12 cellular contexts compared by ENCODE assay signal in genomic region chr13:111505175-111505777, GRCh38.
DNase-seq lines count a peak whose midpoint lies in the region; ATAC-seq, FAIRE-seq and TF ChIP-seq lines count a peak whose summit lies in the region.
"Had no signal": no experiment of that assay in that cellular context is flagged by ENCODE, and none has a peak within 500 bp of the region (broad histone marks: within the 10 kb centered on the region; RNA-seq: fewer than 3 reads in every experiment).

No MANE protein-coding gene starts in this region.

- peak in 2 of 3 experiments; percentile 98 to 100; a peak in 3 of 4 replicates for TF ChIP-seq CTCF in H1 (IDR thresholded peaks at IDR 0.05; ENCODE audit: control extremely low read depth in 1 of 3, insufficient read depth in 1 of 3, low read depth in 1 of 3, low read length in 3 of 3)
- no peak for TF ChIP-seq CTCF in MM.1S (IDR thresholded peaks at IDR 0.05; ENCODE audit: low read length)

- no peak overlapping the region for H2AK5ac ChIP-seq in H1 (ENCODE audit: low read depth, low read length)

- H3K4me3 ChIP-seq in H1 (ENCODE audit: extremely low read depth in 1 of 4, insufficient read depth in 2 of 4, low read depth in 3 of 4, low read length in 4 of 4): no peak overlapping the region
- H3K4me3 ChIP-seq in MM.1S (ENCODE audit: low read length): no peak overlapping the region

- H3K23ac ChIP-seq in H1 (ENCODE audit: insufficient read length): no peak overlapping the region

- peaks cover 14 to 20% of the 10 kb centered on the region in 2 experiments for H3K9me3 ChIP-seq in H1 (ENCODE audit: insufficient read depth in 2 of 2, low read depth in 1 of 2, low read length in 1 of 2)
- H3K9me3 ChIP-seq in MM.1S (replicated peaks; ENCODE audit: insufficient read depth, low read length): no peaks in the 10 kb centered on the region

- TF ChIP-seq POLR2A in H1 (IDR thresholded peaks at IDR 0.05; ENCODE audit: control extremely low read depth in 1 of 2, low read depth in 2 of 2, low read length in 2 of 2): no peak

- H3K4me2 ChIP-seq in H1 (ENCODE audit: insufficient read depth in 1 of 2, low read depth in 2 of 2, low read length in 2 of 2) (no peak overlapping the region), MM.1S (ENCODE audit: low read depth, low read length) (no peak overlapping the region)

- CTCF ChIA-PET in H1 (lab: Charles Lee; ENCODE audit: partially characterized antibody): interaction anchor here (0.6 to 5.2 kb wide), 37 partner anchors 8 to 975 kb away, joined by 3 to 47 read pairs (median 5); no protein-coding TSS in a partner anchor

- no peak overlapping the region; the same call in 1 of the 2 replicates for H4K8ac ChIP-seq in H1 (ENCODE audit: extremely low read depth, insufficient read depth, low read length)

- 62% methylated on average over 17 of the region's 20 CpGs; no CpG with 5 or more reads in 1 of the 2 experiments for WGBS in H1 (ENCODE audit: extremely low coverage in 1 of 2, insufficient coverage in 1 of 2, insufficient read length in 1 of 2, insufficient replicate concordance in 2 of 2, low coverage in 1 of 2, low lambda C conversion rate in 2 of 2, missing lambda C conversion rate in 1 of 2), 2 experiments

- no peaks in the 10 kb centered on the region for H3K36me3 Mint-ChIP-seq in stimulated activated effector memory CD8-positive, alpha-beta T cell treated with anti-CD3 and anti-CD28 coated beads, Interleukin-12 subunit alpha, Interleukin-12 subunit beta, amount 100 ng/mL, for 72 hours

- no peak overlapping the region for H3K27ac ChIP-seq in H1 (ENCODE audit: low read depth, low read length)
- H3K27ac ChIP-seq in MM.1S (ENCODE audit: low read length): no peak overlapping the region

- H3K9me3 Mint-ChIP-seq in stimulated activated effector memory CD8-positive, alpha-beta T cell treated with anti-CD3 and anti-CD28 coated beads, Interleukin-12 subunit alpha, Interleukin-12 subunit beta, amount 100 ng/mL, for 72 hours: no peaks in the 10 kb centered on the region

- no peak overlapping the region for H3K56ac ChIP-seq in H1 (replicated peaks; ENCODE audit: insufficient read length, low read depth, low read length)

- H4K20me1 ChIP-seq in H1 (replicated peaks in 1 of 2; ENCODE audit: control insufficient read depth in 1 of 2, insufficient read depth in 2 of 2, low read length in 2 of 2) (no peaks in the 10 kb centered on the region), MM.1S (ENCODE audit: insufficient read depth, low read length) (no peaks in the 10 kb centered on the region)

- no peak overlapping the region for H3K27ac Mint-ChIP-seq in stimulated activated effector memory CD8-positive, alpha-beta T cell treated with anti-CD3 and anti-CD28 coated beads, Interleukin-12 subunit alpha, Interleukin-12 subunit beta, amount 100 ng/mL, for 72 hours

- H3K36me3 ChIP-seq in H1 (ENCODE audit: control insufficient read depth in 2 of 4, insufficient read depth in 4 of 4, low read length in 3 of 4) (no peaks in the 10 kb centered on the region), MM.1S (replicated peaks; ENCODE audit: insufficient read depth, low read length) (no peaks in the 10 kb centered on the region)

- H3K23me2 ChIP-seq in H1 (ENCODE audit: low read depth, low read length): no peaks in the 10 kb centered on the region

- POLR2A ChIA-PET in H1 (lab: Charles Lee; ENCODE audit: partially characterized antibody): no interaction called here

- FAIRE-seq in H1 (lab: Jason Lieb, UNC): peak; percentile 94
- FAIRE-seq: endothelial cell of umbilical vein had no signal

- TF ChIP-seq EP300 in H1 (IDR thresholded peaks at IDR 0.05; ENCODE audit: borderline replicate concordance in 1 of 2, low read depth in 2 of 2, low read length in 2 of 2): no peak

- H4K5ac ChIP-seq in H1 (ENCODE audit: insufficient read length, low read depth, low read length): no peak overlapping the region

- H3K27me3 ChIP-seq in H1 (replicated peaks in 1 of 4; ENCODE audit: control insufficient read depth in 3 of 4, extremely low read depth in 1 of 4, insufficient read depth in 3 of 4, low read length in 3 of 4): no peaks in the 10 kb centered on the region
- H3K27me3 ChIP-seq in MM.1S (replicated peaks; ENCODE audit: insufficient read depth, low read length): no peaks in the 10 kb centered on the region

- no peak overlapping the region for H2BK20ac ChIP-seq in H1 (ENCODE audit: low read length)

- DNase-seq in activated effector memory CD4-positive, alpha-beta T cell treated with anti-CD3 and anti-CD28 coated beads, Interleukin-2, amount 50 U/mL, for 16 hours: peak; percentile 33
- no peak for DNase-seq in activated effector memory CD4-positive, alpha-beta T cell treated with Interleukin-2 at 50 U/mL for 16 hours
- DNase-seq in NCI-H1694 treated with DMSO at 0.1 percent for 48 hours (lab: John Stamatoyannopoulos, UW) (peak; percentile 40), H1 (ENCODE audit: low read depth in 1 of 2, low spot score in 2 of 2) (peak; percentile 59 to 77), MM.1S (no peak), Kasumi-1 (lab: John Stamatoyannopoulos, UW) (no peak), NCI-H2081 (lab: John Stamatoyannopoulos, UW) (no peak)
- DNase-seq in stimulated activated effector memory CD8-positive, alpha-beta T cell treated with anti-CD3 and anti-CD28 coated beads, Interleukin-12 subunit alpha, Interleukin-12 subunit beta, amount 100 ng/mL, for 72 hours (ENCODE audit: low spot score in 2 of 2): no peak
- DNase-seq: activated CD8-positive, alpha-beta memory T cell treated with anti-CD3 and anti-CD28 coated beads for 24 hours; amniotic stem cell; NCI-H226 had no signal

- H2AFZ ChIP-seq in H1 (ENCODE audit: low read length): no peak overlapping the region
- H2AFZ ChIP-seq in MM.1S (ENCODE audit: low read length): no peak overlapping the region

- H3F3A ChIP-seq in MM.1S (ENCODE audit: insufficient read depth, low read length): no peaks in the 10 kb centered on the region

- H3K9ac ChIP-seq in H1 (replicated peaks in 1 of 4; ENCODE audit: extremely low read depth in 1 of 4, low read depth in 3 of 4, low read length in 3 of 4) (no peak overlapping the region), MM.1S (ENCODE audit: low read length) (no peak overlapping the region)

- no peaks in the 10 kb centered on the region for H3K4me1 Mint-ChIP-seq in stimulated activated effector memory CD8-positive, alpha-beta T cell treated with anti-CD3 and anti-CD28 coated beads, Interleukin-12 subunit alpha, Interleukin-12 subunit beta, amount 100 ng/mL, for 72 hours

- H3K18ac ChIP-seq in H1 (ENCODE audit: extremely low read depth, low read length): no peak overlapping the region

- no peak overlapping the region for H3K4me3 Mint-ChIP-seq in stimulated activated effector memory CD8-positive, alpha-beta T cell treated with anti-CD3 and anti-CD28 coated beads, Interleukin-12 subunit alpha, Interleukin-12 subunit beta, amount 100 ng/mL, for 72 hours

- H3K9me2 ChIP-seq in MM.1S (replicated peaks; ENCODE audit: insufficient read depth, low read length): no peaks in the 10 kb centered on the region

- no peaks in the 10 kb centered on the region for H3K79me1 ChIP-seq in H1 (ENCODE audit: low read depth, low read length)

- no peaks in the 10 kb centered on the region for H3K79me2 ChIP-seq in H1 (ENCODE audit: control insufficient read depth in 1 of 2, insufficient read depth in 2 of 2, low read length in 2 of 2)
- H3K79me2 ChIP-seq in MM.1S (ENCODE audit: low read length): peaks cover 11% of the 10 kb centered on the region

- peak; percentile 93 to 95 for TF ChIP-seq RAD21 in H1 (IDR thresholded peaks at IDR 0.05 in 1 of 2, conservative IDR thresholded peaks at IDR 0.05 in 1 of 2; ENCODE audit: low read depth in 2 of 2, low read length in 2 of 2)

- H3K4ac ChIP-seq in H1 (replicated peaks; ENCODE audit: insufficient read length, low read depth, low read length): no peak overlapping the region

- no peak overlapping the region for H3K14ac ChIP-seq in H1 (ENCODE audit: insufficient read length)

- H2BK12ac ChIP-seq in H1 (ENCODE audit: low read depth, low read length): no peak overlapping the region

- peak; percentile 19 for ATAC-seq in stimulated activated effector memory CD8-positive, alpha-beta T cell treated with anti-CD3 and anti-CD28 coated beads, Interleukin-12 subunit alpha, Interleukin-12 subunit beta, amount 100 ng/mL, for 72 hours

- no peak overlapping the region for H2BK120ac ChIP-seq in H1 (replicated peaks; ENCODE audit: low read depth, low read length)

- no peak overlapping the region for H2BK15ac ChIP-seq in H1 (ENCODE audit: low read length)

- no peak overlapping the region for H4K91ac ChIP-seq in H1 (replicated peaks; ENCODE audit: insufficient read length, low read length)

- H3K4me1 ChIP-seq in H1 (replicated peaks in 1 of 4; ENCODE audit: control insufficient read depth in 3 of 4, insufficient read depth in 4 of 4, low read length in 3 of 4) (no peaks in the 10 kb centered on the region), MM.1S (ENCODE audit: low read length) (no peaks in the 10 kb centered on the region)

- H2BK5ac ChIP-seq in H1 (ENCODE audit: low read depth, low read length): no peak overlapping the region

TF ChIP-seq in H1, 55 proteins besides CTCF, POLR2A, EP300 and RAD21:
- TF ChIP-seq RFX5 (IDR thresholded peaks at IDR 0.05; ENCODE audit: borderline replicate concordance, low read depth, low read length) (no peak), GABPA (IDR thresholded peaks at IDR 0.05; ENCODE audit: borderline replicate concordance, insufficient read depth, low read length) (0 out of 2 replicates have a peak, but pooled peaks have one; percentile 21), PHF8 (conservative IDR thresholded peaks at IDR 0.05; ENCODE audit: low read depth, low read length) (no peak), GTF2F1 (IDR thresholded peaks at IDR 0.05; ENCODE audit: borderline replicate concordance, low read depth, low read length) (no peak), MAX (IDR thresholded peaks at IDR 0.05) (peak; percentile 37; the same call in 1 of the 2 replicates), HDAC2 (IDR thresholded peaks at IDR 0.05; ENCODE audit: borderline replicate concordance in 1 of 2, low read depth in 2 of 2, low read length in 2 of 2) (no peak), SRF (IDR thresholded peaks at IDR 0.05; ENCODE audit: low read depth, low read length) (no peak), JUN (IDR thresholded peaks at IDR 0.05; ENCODE audit: low read depth, low read length) (no peak), NRF1 (IDR thresholded peaks at IDR 0.05; ENCODE audit: low read depth, low read length) (no peak)

Comparison
In these comparisons a context has a peak if more than half of its experiments do, and no peak if none do; other contexts are left out.
1. DNase-seq: peak in activated effector memory CD4-positive, alpha-beta T cell treated with anti-CD3 and anti-CD28 coated beads, Interleukin-2, amount 50 U/mL, for 16 hours (single experiment), NCI-H1694 treated with DMSO at 0.1 percent for 48 hours (single experiment) and H1 (2 of 2); none in activated effector memory CD4-positive, alpha-beta T cell treated with Interleukin-2 at 50 U/mL for 16 hours (single experiment), stimulated activated effector memory CD8-positive, alpha-beta T cell treated with anti-CD3 and anti-CD28 coated beads, Interleukin-12 subunit alpha, Interleukin-12 subunit beta, amount 100 ng/mL, for 72 hours (0 of 2), MM.1S (single experiment), Kasumi-1 (0 of 2) and NCI-H2081 (0 of 2).